Comparison of ENCODE assay signal across 10 cellular contexts in the genomic region with DNA sequence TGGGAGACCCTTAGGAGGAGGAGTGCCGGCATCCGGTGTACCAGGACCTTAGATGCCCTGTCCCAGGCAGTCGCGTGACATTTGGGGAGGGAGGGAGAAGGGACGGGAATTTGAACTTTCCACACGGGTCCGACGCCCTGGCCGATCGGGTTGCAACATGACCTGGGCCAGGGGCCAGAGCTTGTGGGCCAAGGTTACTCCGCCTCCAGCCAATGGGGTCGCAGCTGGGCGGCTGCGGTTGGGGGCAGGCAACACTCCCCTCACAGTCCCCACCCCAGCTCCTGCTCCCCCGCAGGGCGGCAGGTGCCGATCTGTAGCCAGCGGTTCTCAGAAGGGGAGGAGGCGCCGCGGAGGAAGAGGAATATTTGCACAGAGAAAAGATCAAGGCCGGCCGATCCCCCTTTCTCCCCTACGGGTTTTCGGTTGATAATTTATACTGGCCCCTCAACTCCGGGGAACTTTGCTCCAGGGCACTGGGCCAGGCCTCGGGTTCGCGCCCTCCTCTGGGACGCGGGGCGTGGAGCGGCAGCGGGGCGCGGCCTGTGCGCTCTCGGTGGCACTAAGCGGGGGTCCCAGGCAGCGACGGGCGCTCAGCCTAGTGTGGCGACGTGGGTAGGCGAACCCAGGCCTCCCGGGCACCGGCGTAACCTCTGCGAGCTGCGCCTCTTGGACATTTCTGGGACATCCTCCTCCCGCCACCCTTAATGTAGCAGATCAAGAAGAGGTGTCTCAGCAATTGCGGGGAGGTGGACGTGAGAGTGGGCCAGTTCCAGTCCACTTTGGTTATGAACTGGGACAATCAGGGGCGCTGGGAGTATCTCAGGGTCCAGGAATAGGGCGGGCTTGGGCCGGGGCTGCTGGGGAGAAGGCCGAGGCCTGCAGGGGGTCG. TPM values are rescaled to one million over a fixed set of nuclear protein-coding genes. Genes with fewer than 3 reads are reported as not detected.
DNase-seq lines count a peak whose midpoint lies in the region; ATAC-seq, FAIRE-seq and TF ChIP-seq lines count a peak whose summit lies in the region.
"Had no signal": no experiment of that assay in that cellular context is flagged by ENCODE, and none has a peak within 500 bp of the region (broad histone marks: within the 10 kb centered on the region; RNA-seq: fewer than 3 reads in every experiment).

No MANE protein-coding gene starts in this region.

- H4K91ac ChIP-seq in IMR-90 (ENCODE audit: insufficient read depth, low read depth, low read length) (no peak overlapping the region), H1 (replicated peaks; ENCODE audit: insufficient read length, low read length) (peak overlapping the region; percentile 53)

- H3K79me1 ChIP-seq in IMR-90 (ENCODE audit: low read depth in 1 of 2, low read length in 2 of 2): no peaks in the 10 kb centered on the region
- H3K79me1 ChIP-seq in H1 (ENCODE audit: low read depth, low read length): no peaks in the 10 kb centered on the region

- H3K14ac ChIP-seq in IMR-90 (replicated peaks; ENCODE audit: low read depth, low read length) (no peak overlapping the region), H1 (ENCODE audit: insufficient read length) (no peak overlapping the region)

- TF ChIP-seq CTCF in IMR-90 (conservative IDR thresholded peaks at IDR 0.05; ENCODE audit: low read depth, low read length): no peak
- TF ChIP-seq CTCF in H1 (IDR thresholded peaks at IDR 0.05; ENCODE audit: control extremely low read depth in 1 of 3, insufficient read depth in 1 of 3, low read depth in 1 of 3, low read length in 3 of 3): 0 out of 4 replicates have a peak, but pooled peaks of 1 of the 3 experiments have one; percentile 1

- H2BK5ac ChIP-seq in IMR-90 (ENCODE audit: low read depth, low read length, poor library complexity, severe bottlenecking) (no peak overlapping the region), H1 (ENCODE audit: low read depth, low read length) (peak overlapping the region; percentile 81; the same call in 1 of the 2 replicates)

- H3K23me2 ChIP-seq in H1 (ENCODE audit: low read depth, low read length): peaks cover 18% of the 10 kb centered on the region

- TF ChIP-seq RAD21 in IMR-90 (IDR thresholded peaks at IDR 0.05; ENCODE audit: low read length) (no peak), H1 (IDR thresholded peaks at IDR 0.05 in 1 of 2, conservative IDR thresholded peaks at IDR 0.05 in 1 of 2; ENCODE audit: low read depth in 2 of 2, low read length in 2 of 2) (no peak)

- H3K4me2 ChIP-seq in IMR-90 (ENCODE audit: low read depth, low read length) (peak overlapping the region; percentile 24; the same call in 1 of the 2 replicates), H1 (ENCODE audit: insufficient read depth in 1 of 2, low read depth in 2 of 2, low read length in 2 of 2) (peak overlapping the region; percentile 98 to 99)

- FAIRE-seq in H1 (lab: Jason Lieb, UNC): no peak

- no peak overlapping the region for H4K8ac ChIP-seq in IMR-90 (ENCODE audit: low read depth in 2 of 2, low read length in 2 of 2)
- H4K8ac ChIP-seq in H1 (ENCODE audit: extremely low read depth, insufficient read depth, low read length): peak overlapping the region; percentile 72; the same call in 1 of the 2 replicates

- no peak overlapping the region for H3K23ac ChIP-seq in IMR-90 (ENCODE audit: low read depth, low read length)
- no peak overlapping the region for H3K23ac ChIP-seq in H1 (ENCODE audit: insufficient read length)

- H3K9ac ChIP-seq in IMR-90 (ENCODE audit: low read depth, low read length) (no peak overlapping the region), H1 (replicated peaks in 1 of 4; ENCODE audit: extremely low read depth in 1 of 4, low read depth in 3 of 4, low read length in 3 of 4) (peak overlapping the region in 1 of 4 experiments; percentile 37; a peak in 2 of 7 replicates), mucosa of rectum (ENCODE audit: low read depth in 1 of 2, low read length in 2 of 2) (peak overlapping the region in 1 of 2 donors; percentile 31)

- CTCF ChIA-PET in IMR-90 (lab: Yijun Ruan, JAX) (no interaction called here), H1 (lab: Charles Lee; ENCODE audit: partially characterized antibody) (interaction anchor here (0.8 to 1.5 kb wide), 8 partner anchors 14 to 116 kb away, joined by 3 to 10 read pairs (median 4); a partner anchor contains a TSS)

- DNase-seq in AG20443 (ENCODE audit: low spot score) (peak; percentile 65), IMR-90 (no peak), H1 (ENCODE audit: low read depth in 1 of 2, low spot score in 2 of 2) (peak; percentile 75 to 88), DMS153 treated with DMSO at 0.1 percent for 48 hours (lab: John Stamatoyannopoulos, UW; ENCODE audit: unreplicated experiment) (no peak), epidermal melanocyte (ENCODE audit: insufficient read length, low spot score) (no peak), NCI-H446 treated with DMSO at 0.1 percent for 48 hours (lab: John Stamatoyannopoulos, UW) (no peak)
- no peak for DNase-seq in activated effector memory CD4-positive, alpha-beta T cell treated with Interleukin-2 at 50 U/mL for 16 hours

- H3K4me1 ChIP-seq in IMR-90 (ENCODE audit: control insufficient read depth, insufficient read depth, low read length) (peaks cover 5% of the 10 kb centered on the region; the same call in 1 of the 2 replicates), H1 (replicated peaks in 1 of 4; ENCODE audit: control insufficient read depth in 3 of 4, insufficient read depth in 4 of 4, low read length in 3 of 4) (peaks cover 0 to 7% (median 5%) of the 10 kb centered on the region in 4 experiments; a peak in 6 of 7 replicates), mucosa of rectum (ENCODE audit: control insufficient read depth in 2 of 2, insufficient read depth in 2 of 2, low read length in 2 of 2) (peaks cover 8 to 12% of the 10 kb centered on the region in 2 donors)

- H2BK15ac ChIP-seq in IMR-90 (ENCODE audit: low read depth, low read length): no peak overlapping the region
- H2BK15ac ChIP-seq in H1 (ENCODE audit: low read length): no peak overlapping the region

- H2AK9ac ChIP-seq in IMR-90 (replicated peaks; ENCODE audit: low read depth, low read length, poor library complexity): no peak overlapping the region

- H3K4me3 ChIP-seq in IMR-90 (ENCODE audit: insufficient read depth, low read depth, low read length): no peak overlapping the region
- H3K4me3 ChIP-seq in H1 (ENCODE audit: extremely low read depth in 1 of 4, insufficient read depth in 2 of 4, low read depth in 3 of 4, low read length in 4 of 4): peak overlapping the region; percentile 48 to 86 (median 74)
- peak overlapping the region; percentile 52 to 61 for H3K4me3 ChIP-seq in mucosa of rectum (ENCODE audit: low read length in 2 of 2)

- no peak overlapping the region for H2BK20ac ChIP-seq in IMR-90 (ENCODE audit: low read depth, low read length)
- peak overlapping the region; percentile 61; the same call in 1 of the 2 replicates for H2BK20ac ChIP-seq in H1 (ENCODE audit: low read length)

- H3K56ac ChIP-seq in IMR-90 (ENCODE audit: extremely low read depth, insufficient read depth, low read length) (no peak overlapping the region), H1 (replicated peaks; ENCODE audit: insufficient read length, low read depth, low read length) (no peak overlapping the region)

- H4K20me1 ChIP-seq in IMR-90 (ENCODE audit: insufficient read depth, low read length): no peaks in the 10 kb centered on the region
- peaks cover 0 to 4% of the 10 kb centered on the region in 2 experiments for H4K20me1 ChIP-seq in H1 (replicated peaks in 1 of 2; ENCODE audit: control insufficient read depth in 1 of 2, insufficient read depth in 2 of 2, low read length in 2 of 2)

- intact Hi-C loops in IMR-90 (cut with micrococcal nuclease): no loop called here

- no peak for TF ChIP-seq EP300 in H1 (IDR thresholded peaks at IDR 0.05; ENCODE audit: borderline replicate concordance in 1 of 2, low read depth in 2 of 2, low read length in 2 of 2)

- H4K5ac ChIP-seq in IMR-90 (ENCODE audit: low read depth, low read length) (no peak overlapping the region), H1 (ENCODE audit: insufficient read length, low read depth, low read length) (no peak overlapping the region)

- H3K4ac ChIP-seq in IMR-90 (ENCODE audit: low read depth, low read length) (no peak overlapping the region), H1 (replicated peaks; ENCODE audit: insufficient read length, low read depth, low read length) (no peak overlapping the region)

- H3K27me3 ChIP-seq in IMR-90 (ENCODE audit: control insufficient read depth, insufficient read depth, low read length): peaks cover 72% of the 10 kb centered on the region
- H3K27me3 ChIP-seq in H1 (replicated peaks in 1 of 4; ENCODE audit: control insufficient read depth in 3 of 4, extremely low read depth in 1 of 4, insufficient read depth in 3 of 4, low read length in 3 of 4): peaks cover 0 to 12% (median 10%) of the 10 kb centered on the region in 4 experiments; a peak in 5 of 7 replicates
- peaks cover 24% of the 10 kb centered on the region in 2 donors for H3K27me3 ChIP-seq in mucosa of rectum (ENCODE audit: control insufficient read depth in 2 of 2, insufficient read depth in 2 of 2, low read length in 2 of 2)

- WGBS in IMR-90 (ENCODE audit: extremely low coverage in 2 of 2, insufficient read length in 1 of 2), 2 experiments: 5% methylated on average over 23 of the region's 58 CpGs; no CpG with 5 or more reads in 1 of the 2 experiments
- WGBS in H1 (ENCODE audit: extremely low coverage in 1 of 2, insufficient coverage in 1 of 2, insufficient read length in 1 of 2, insufficient replicate concordance in 2 of 2, low coverage in 1 of 2, low lambda C conversion rate in 2 of 2, missing lambda C conversion rate in 1 of 2), 2 experiments: 1% methylated on average over 53 of the region's 58 CpGs; no CpG with 5 or more reads in 1 of the 2 experiments

- H3K36me3 ChIP-seq in IMR-90 (ENCODE audit: control insufficient read depth, insufficient read depth, low read length): no peaks in the 10 kb centered on the region
- no peaks in the 10 kb centered on the region for H3K36me3 ChIP-seq in H1 (ENCODE audit: control insufficient read depth in 2 of 4, insufficient read depth in 4 of 4, low read length in 3 of 4)
- H3K36me3 ChIP-seq in mucosa of rectum (ENCODE audit: control insufficient read depth in 2 of 2, insufficient read depth in 2 of 2, low read length in 2 of 2): no peaks in the 10 kb centered on the region
- H3K36me3 ChIP-seq: tibial nerve had no signal

- peak overlapping the region; percentile 50 for H2BK12ac ChIP-seq in H1 (ENCODE audit: low read depth, low read length)

- no peak overlapping the region for H3K27ac ChIP-seq in IMR-90 (ENCODE audit: insufficient read depth, low read length)
- H3K27ac ChIP-seq in H1 (ENCODE audit: low read depth, low read length): no peak overlapping the region
- H3K27ac ChIP-seq in mucosa of rectum (ENCODE audit: low read depth in 2 of 2, low read length in 2 of 2): no peak overlapping the region

- TF ChIP-seq POLR2A in IMR-90 (IDR thresholded peaks at IDR 0.05; ENCODE audit: low read depth, low read length) (no peak), H1 (IDR thresholded peaks at IDR 0.05; ENCODE audit: control extremely low read depth in 1 of 2, low read depth in 2 of 2, low read length in 2 of 2) (no peak)

- dilution Hi-C loops in IMR-90 (cut with HindIII; ENCODE audit: low sequenced_read_pairs, unreplicated experiment): no loop called here

- POLR2A ChIA-PET in IMR-90 (lab: Charles Lee; ENCODE audit: unreplicated experiment): no interaction called here
- POLR2A ChIA-PET in H1 (lab: Charles Lee; ENCODE audit: partially characterized antibody): interaction anchor here (0.7 to 2.6 kb wide), 16 partner anchors 15 to 209 kb away, joined by 3 to 20 read pairs (median 3); a partner anchor contains a TSS

- H2AFZ ChIP-seq in IMR-90 (replicated peaks; ENCODE audit: low read length, poor library complexity): peak overlapping the region; percentile 52
- no peak overlapping the region for H2AFZ ChIP-seq in H1 (ENCODE audit: low read length)

- in situ Hi-C loops in IMR-90 (cut with MboI; ENCODE audit: low sequenced_read_pairs): no loop called here

- H2AK5ac ChIP-seq in IMR-90 (ENCODE audit: low read depth, low read length): no peak overlapping the region
- H2AK5ac ChIP-seq in H1 (ENCODE audit: low read depth, low read length): no peak overlapping the region

- H3K9me1 ChIP-seq in IMR-90 (ENCODE audit: insufficient read depth, low read length): no peaks in the 10 kb centered on the region

- H3K9me3 ChIP-seq in IMR-90 (ENCODE audit: control insufficient read depth, insufficient read depth, low read length) (no peaks in the 10 kb centered on the region), H1 (ENCODE audit: insufficient read depth in 2 of 2, low read depth in 1 of 2, low read length in 1 of 2) (no peaks in the 10 kb centered on the region), mucosa of rectum (ENCODE audit: control insufficient read depth in 2 of 2, low read length in 2 of 2) (no peaks in the 10 kb centered on the region)
- H3K9me3 ChIP-seq: tibial nerve had no signal

- no peak for ATAC-seq in IMR-90 (ENCODE audit: low read depth)

- H2BK120ac ChIP-seq in IMR-90 (ENCODE audit: low read depth, low read length) (no peak overlapping the region), H1 (replicated peaks; ENCODE audit: low read depth, low read length) (peak overlapping the region; percentile 3)

- BruUV-seq in IMR-90 (replicated peaks; lab: Mats Ljungman, UMichigan): no TSS peak

- H3K18ac ChIP-seq in IMR-90 (ENCODE audit: low read depth, low read length) (no peak overlapping the region), H1 (ENCODE audit: extremely low read depth, low read length) (peak overlapping the region; percentile 87)

- H3K79me2 ChIP-seq in H1 (ENCODE audit: control insufficient read depth in 1 of 2, insufficient read depth in 2 of 2, low read length in 2 of 2): no peaks in the 10 kb centered on the region

RNA-seq across cellular contexts. Expression of a gene that starts 1.2 kb away (rescaled TPM):
- total RNA-seq in IMR-90 (2012; rRNA removed): not detected in 2 replicates
- polyA plus RNA-seq in IMR-90 (2012; rRNA removed) (not detected in 2 replicates), H1 (2011; rRNA removed) (10.6 and 17.0 TPM in 2 replicates)
- not detected in 2 replicates for polyA plus RNA-seq in IMR-90 (2012; cell fraction: cytosol; rRNA removed)
- polyA plus RNA-seq in IMR-90 (2012; cell fraction: nucleus; rRNA removed; ENCODE audit: low replicate concordance): 0.03 TPM in 1 of 2 replicates, not detected in the other
- 8.6 and 9.4 TPM in 2 replicates for total RNA-seq in H1 (2021; fragmentation: NEBNext Ultra II Directional; extraction: Animal tissue kit (Norgen Biotek cat#: 25700))
- polyA plus RNA-seq in H1 (2011; cell fraction: cytosol; rRNA removed): 11.1 TPM
- 123 TPM for polyA plus RNA-seq in H1 (2011; cell fraction: nucleus; rRNA removed)
- 12.1 to 25.0 TPM (median 22.0 TPM) in 4 replicates for polyA plus RNA-seq in H1 (2012, experiment 1 of 2)
- polyA plus RNA-seq in H1 (2012, experiment 2 of 2): 10.1 TPM
- 13.6 TPM for polyA plus RNA-seq in H1 (2013, experiment 1 of 2)
- 11.2 TPM for polyA plus RNA-seq in H1 (2013, experiment 2 of 2)
- polyA minus RNA-seq in H1 (2011; rRNA and poly(A)+ RNA removed): 2.0 and 2.7 TPM in 2 replicates
- polyA minus RNA-seq in H1 (2011; cell fraction: cytosol; rRNA and poly(A)+ RNA removed): 3.7 TPM
- 17.7 TPM for polyA minus RNA-seq in H1 (2011; cell fraction: nucleus; rRNA and poly(A)+ RNA removed)
- total RNA-seq: lung microvascular endothelial cell had no signal

RNA-seq across cellular contexts. Expression of a gene that starts 44.5 kb away (rescaled TPM):
- 2.3 and 2.8 TPM in 2 replicates for total RNA-seq in IMR-90 (2012; rRNA removed)
- polyA plus RNA-seq in IMR-90 (2012; rRNA removed): 3.1 and 4.8 TPM in 2 replicates
- polyA plus RNA-seq in IMR-90 (2012; cell fraction: cytosol; rRNA removed): 4.4 and 4.9 TPM in 2 replicates
- 2.2 and 3.8 TPM in 2 replicates for polyA plus RNA-seq in IMR-90 (2012; cell fraction: nucleus; rRNA removed; ENCODE audit: low replicate concordance)
- 3.4 and 3.8 TPM in 2 replicates for total RNA-seq in H1 (2021; fragmentation: NEBNext Ultra II Directional; extraction: Animal tissue kit (Norgen Biotek cat#: 25700))
- 5.0 and 6.9 TPM in 2 replicates for polyA plus RNA-seq in H1 (2011; rRNA removed)
- 5.6 TPM for polyA plus RNA-seq in H1 (2011; cell fraction: cytosol; rRNA removed)
- polyA plus RNA-seq in H1 (2011; cell fraction: nucleus; rRNA removed): 5.4 TPM
- 1.8 to 3.9 TPM (median 3.5 TPM) in 4 replicates for polyA plus RNA-seq in H1 (2012, experiment 1 of 2)
- polyA plus RNA-seq in H1 (2012, experiment 2 of 2): 3.4 TPM
- 2.4 TPM for polyA plus RNA-seq in H1 (2013, experiment 1 of 2)
- polyA plus RNA-seq in H1 (2013, experiment 2 of 2): 2.7 TPM
- polyA minus RNA-seq in H1 (2011; rRNA and poly(A)+ RNA removed): 0.73 and 1.0 TPM in 2 replicates
- 2.7 TPM for polyA minus RNA-seq in H1 (2011; cell fraction: cytosol; rRNA and poly(A)+ RNA removed)
- 3.2 TPM for polyA minus RNA-seq in H1 (2011; cell fraction: nucleus; rRNA and poly(A)+ RNA removed)

RNA-seq across cellular contexts. Expression of a gene that starts 44.8 kb away (rescaled TPM):
- total RNA-seq in IMR-90 (2012; rRNA removed): 81.7 and 94.1 TPM in 2 replicates
- polyA plus RNA-seq in IMR-90 (2012; rRNA removed) (61.8 and 72.6 TPM in 2 replicates), H1 (2011; rRNA removed) (29.7 and 36.7 TPM in 2 replicates)
- polyA plus RNA-seq in IMR-90 (2012; cell fraction: cytosol; rRNA removed): 22.3 and 54.6 TPM in 2 replicates
- 42.5 and 66.2 TPM in 2 replicates for polyA plus RNA-seq in IMR-90 (2012; cell fraction: nucleus; rRNA removed; ENCODE audit: low replicate concordance)
- 22.5 and 25.8 TPM in 2 replicates for total RNA-seq in H1 (2021; fragmentation: NEBNext Ultra II Directional; extraction: Animal tissue kit (Norgen Biotek cat#: 25700))
- 27.6 TPM for polyA plus RNA-seq in H1 (2011; cell fraction: cytosol; rRNA removed)
- polyA plus RNA-seq in H1 (2011; cell fraction: nucleus; rRNA removed): 40.4 TPM
- 15.7 to 25.2 TPM (median 24.4 TPM) in 4 replicates for polyA plus RNA-seq in H1 (2012, experiment 1 of 2)
- 15.7 TPM for polyA plus RNA-seq in H1 (2012, experiment 2 of 2)
- polyA plus RNA-seq in H1 (2013, experiment 1 of 2): 18.6 TPM
- polyA plus RNA-seq in H1 (2013, experiment 2 of 2): 21.0 TPM
- polyA minus RNA-seq in H1 (2011; rRNA and poly(A)+ RNA removed): 39.7 and 70.8 TPM in 2 replicates
- polyA minus RNA-seq in H1 (2011; cell fraction: cytosol; rRNA and poly(A)+ RNA removed): 38.4 TPM
- polyA minus RNA-seq in H1 (2011; cell fraction: nucleus; rRNA and poly(A)+ RNA removed): 23.6 TPM

Comparison
In these comparisons a context has a peak if more than half of its experiments do, and no peak if none do; other contexts are left out.
1. DNase-seq: peak in AG20443 (single experiment) and H1 (2 of 2); none in IMR-90 (single experiment), DMS153 treated with DMSO at 0.1 percent for 48 hours (single experiment), epidermal melanocyte (single experiment), activated effector memory CD4-positive, alpha-beta T cell treated with Interleukin-2 at 50 U/mL for 16 hours (single experiment) and NCI-H446 treated with DMSO at 0.1 percent for 48 hours (single experiment).